ENCODE assay signal across 1 cellular context in genomic region chr14:77457115-77457521, GRCh38.
TF ChIP-seq lines count a peak whose summit lies in the region.

No MANE protein-coding gene starts in this region.

TF ChIP-seq in GM23338, 12 proteins besides CTCF, POLR2A, EP300 and RAD21 (continued from another document):
- no peak for TF ChIP-seq REST (IDR thresholded peaks at IDR 0.05; ENCODE audit: unreplicated experiment)
- no peak for TF ChIP-seq EZH2phosphoT487 (IDR thresholded peaks at IDR 0.05; ENCODE audit: unreplicated experiment)
- no peak for TF ChIP-seq JUNB (IDR thresholded peaks at IDR 0.05; ENCODE audit: unreplicated experiment)
- no peak; the same call in 1 of the 2 replicates for TF ChIP-seq POLR2AphosphoS5 (IDR thresholded peaks at IDR 0.05; ENCODE audit: low read depth)
- TF ChIP-seq CREB1 (CRISPR knock-in tag; IDR thresholded peaks at IDR 0.05; ENCODE audit: low read depth): no peak
- no peak for TF ChIP-seq ETS1 (IDR thresholded peaks at IDR 0.05)
